22 cellular contexts compared by ENCODE assay signal in genomic region chr17:55340726-55341125, GRCh38.
DNase-seq lines count a peak whose midpoint lies in the region; ATAC-seq and TF ChIP-seq lines count a peak whose summit lies in the region.
"Had no signal": no experiment of that assay in that cellular context is flagged by ENCODE, and none has a peak within 500 bp of the region (broad histone marks: within the 10 kb centered on the region; RNA-seq: fewer than 3 reads in every experiment).

No MANE protein-coding gene starts in this region.

- 24 to 32% methylated on average over 1 of the region's 1 CpG for WGBS in GM23248 (ENCODE audit: low coverage in 1 of 2, low lambda C conversion rate in 2 of 2, missing lambda C conversion rate in 2 of 2), 2 experiments

- H3K9me2 ChIP-seq in GM23248 (ENCODE audit: insufficient read depth): no peaks in the 10 kb centered on the region

- no peak for TF ChIP-seq CTCF in LNCaP clone FGC (IDR thresholded peaks at IDR 0.05; ENCODE audit: control insufficient read depth, extremely low read depth, insufficient read depth)

- no peaks in the 10 kb centered on the region; the same call in 1 of the 2 replicates for H3K27me3 ChIP-seq in GM23248 (replicated peaks; ENCODE audit: insufficient read depth)
- H3K27me3 ChIP-seq: BE2C; BLaER1 treated with 17β-estradiol and CSF1 and Interleukin-3, amounts not matched to agents 10 nM and 100 nM had no signal

- peaks cover 9% of the 10 kb centered on the region for H3K4me1 ChIP-seq in GM23248 (ENCODE audit: insufficient read depth)
- H3K4me1 ChIP-seq: A549; BLaER1 treated with 17β-estradiol and CSF1 and Interleukin-3, amounts not matched to agents 10 nM and 100 nM had no signal

- H3K9me3 ChIP-seq in GM23248 (ENCODE audit: low read depth): no peaks in the 10 kb centered on the region
- H3K9me3 ChIP-seq: A549, BE2C had no signal

- no peak overlapping the region for H2AFZ ChIP-seq in GM23248

- no peak overlapping the region for H3K4me3 ChIP-seq in GM23248
- no peak overlapping the region for H3K4me3 ChIP-seq in LNCaP clone FGC (ENCODE audit: low read depth, low read length)
- H3K4me3 ChIP-seq: A549; BLaER1 treated with 17β-estradiol and CSF1 and Interleukin-3, amounts not matched to agents 10 nM and 100 nM; GM12878 had no signal

- no peaks in the 10 kb centered on the region for H3K79me2 ChIP-seq in GM23248 (ENCODE audit: insufficient read depth)

- H4K20me1 ChIP-seq in GM23248 (ENCODE audit: insufficient read depth): no peaks in the 10 kb centered on the region
- H4K20me1 ChIP-seq: BLaER1 treated with 17β-estradiol and CSF1 and Interleukin-3, amounts not matched to agents 10 nM and 100 nM had no signal

- ATAC-seq in HG03097 (IDR thresholded peaks at IDR 0.05; ENCODE audit: low FRiP score, unreplicated experiment) (no peak), GM19452 (IDR thresholded peaks at IDR 0.05; ENCODE audit: unreplicated experiment) (no peak)
- ATAC-seq: A549, HCT116 had no signal

- no peak overlapping the region for H3K4me2 ChIP-seq in GM23248 (ENCODE audit: unreplicated experiment)
- H3K4me2 ChIP-seq: A549; BLaER1 treated with 17β-estradiol and CSF1 and Interleukin-3, amounts not matched to agents 10 nM and 100 nM had no signal

- peak; percentile 35 for DNase-seq in GM23248
- DNase-seq in LNCaP clone FGC (ENCODE audit: low read depth): peak; percentile 50
- peak; percentile 24 for DNase-seq in foreskin melanocyte
- DNase-seq in occipital lobe (lab: John Stamatoyannopoulos, UW): peak; percentile 14
- no peak for DNase-seq in NCI-H1694 treated with DMSO at 0.1 percent for 48 hours (lab: John Stamatoyannopoulos, UW)
- DNase-seq in NK-92 treated with Interleukin-12 subunit alpha and Interleukin-12 subunit beta, amount 100 ng/mL, for 24 hours (lab: John Stamatoyannopoulos, UW): no peak
- DNase-seq: 8988T; ACHN; AML-193; BE2C; CD4-positive, alpha-beta T cell; CD8-positive, alpha-beta memory T cell; DMS 273 treated with DMSO at 0.1 percent for 48 hours; DMS79; GDM1; H9 had no signal

- in situ Hi-C loops in GM23248 (cut with MboI): no loop called here

- H3F3A ChIP-seq in GM23248 (ENCODE audit: insufficient read depth): no peaks in the 10 kb centered on the region

- no peaks in the 10 kb centered on the region for H3K36me3 ChIP-seq in GM23248 (ENCODE audit: low read depth)
- H3K36me3 ChIP-seq: BE2C; BLaER1 treated with 17β-estradiol and CSF1 and Interleukin-3, amounts not matched to agents 10 nM and 100 nM had no signal

- no peak overlapping the region for H3K27ac ChIP-seq in GM23248
- H3K27ac ChIP-seq: A549; BLaER1 treated with 17β-estradiol and CSF1 and Interleukin-3, amounts not matched to agents 10 nM and 100 nM had no signal

- H3K9ac ChIP-seq in GM23248: no peak overlapping the region
- H3K9ac ChIP-seq: BLaER1 treated with 17β-estradiol and CSF1 and Interleukin-3, amounts not matched to agents 10 nM and 100 nM had no signal

Comparison
In these comparisons a context has a peak if more than half of its experiments do, and no peak if none do; other contexts are left out.
1. DNase-seq: peak in GM23248 (single experiment), LNCaP clone FGC (single experiment), foreskin melanocyte (single experiment) and occipital lobe (single experiment); none in NCI-H1694 treated with DMSO at 0.1 percent for 48 hours (single experiment) and NK-92 treated with Interleukin-12 subunit alpha and Interleukin-12 subunit beta, amount 100 ng/mL, for 24 hours (single experiment).